ENCODE assay signal across 8 cellular contexts in genomic region chr11:123741159-123741951, GRCh38. TPM values are rescaled to one million over a fixed set of nuclear protein-coding genes. Genes with fewer than 3 reads are reported as not detected.
DNase-seq lines count a peak whose midpoint lies in the region; ATAC-seq and TF ChIP-seq lines count a peak whose summit lies in the region.

Gene ZNF202, minus strand, starts transcription at chr11:123741660. Its CDS starts 10,772 bp downstream, at chr11:123730888.

- peaks cover 27 to 55% (median 37%) of the 10 kb centered on the region in 4 donors for H3K4me1 Mint-ChIP-seq in CD4-positive, alpha-beta memory T cell
- H3K4me1 Mint-ChIP-seq in dendritic cell treated with granulocyte-macrophage colony-stimulating factor and Interleukin-4, amounts not matched to agents 40 ng/mL and 50 ng/mL, for 4 days (ENCODE audit: low read depth), result peaks cover 21% of the 10 kb centered on the region

- H3K4me1 ChIP-seq in CD4-positive, alpha-beta memory T cell (ENCODE audit: insufficient read depth, low read length), result peaks cover 27% of the 10 kb centered on the region
- peaks cover 0 to 18% (median 12%) of the 10 kb centered on the region in 4 donors for H3K4me1 ChIP-seq in liver (ENCODE audit: control insufficient read depth in 4 of 4, insufficient read depth in 4 of 4, low read length in 3 of 4)

- peaks cover 4 to 41% of the 10 kb centered on the region in 2 donors for H3K36me3 Mint-ChIP-seq in CD4-positive, alpha-beta memory T cell
- peaks cover 35% of the 10 kb centered on the region for H3K36me3 Mint-ChIP-seq in dendritic cell treated with granulocyte-macrophage colony-stimulating factor and Interleukin-4, amounts not matched to agents 40 ng/mL and 50 ng/mL, for 4 days (ENCODE audit: low read depth)

- under 1% methylated on average over 65 of the region's 65 CpGs for WGBS in liver

- H3K27ac Mint-ChIP-seq in CD4-positive, alpha-beta memory T cell, result peak within 1 kb of the TSS; percentile 81 to 98 (median 96)
- peak within 1 kb of the TSS; percentile 77 for H3K27ac Mint-ChIP-seq in dendritic cell treated with granulocyte-macrophage colony-stimulating factor and Interleukin-4, amounts not matched to agents 40 ng/mL and 50 ng/mL, for 4 days

- peak within 1 kb of the TSS; percentile 71 to 83 for H3K9ac ChIP-seq in liver (ENCODE audit: low read depth in 1 of 2, low read length in 2 of 2)

- TF ChIP-seq CTCF in liver (IDR thresholded peaks at IDR 0.05; ENCODE audit: low read depth, low read length, missing input control), result peak; percentile 15

- H3K27ac ChIP-seq in CD4-positive, alpha-beta memory T cell (ENCODE audit: low read depth, low read length), result peak within 1 kb of the TSS; percentile 69
- peak within 1 kb of the TSS; percentile 70 to 78 for H3K27ac ChIP-seq in liver (ENCODE audit: low read depth in 1 of 2, low read length in 2 of 2)

- H3K36me3 ChIP-seq in CD4-positive, alpha-beta memory T cell (ENCODE audit: insufficient read depth, low read length), result no peaks in the 10 kb centered on the region
- peaks cover 0 to 4% (median under 1%) of the 10 kb centered on the region in 4 donors for H3K36me3 ChIP-seq in liver (ENCODE audit: control insufficient read depth in 4 of 4, insufficient read depth in 3 of 4, low read depth in 1 of 4, low read length in 3 of 4)

- CTCF ChIA-PET in CD4-positive, alpha-beta memory T cell (lab: Charles Lee; ENCODE audit: partially characterized antibody), result interaction anchor here (1.0 kb wide), 1 partner anchor 1401 kb away, joined by 3 read pairs; no protein-coding TSS in a partner anchor

- peak within 1 kb of the TSS; percentile 91 to 99 (median 98) for H3K4me3 Mint-ChIP-seq in CD4-positive, alpha-beta memory T cell
- peak within 1 kb of the TSS; percentile 97 for H3K4me3 Mint-ChIP-seq in dendritic cell treated with granulocyte-macrophage colony-stimulating factor and Interleukin-4, amounts not matched to agents 40 ng/mL and 50 ng/mL, for 4 days

- H3K27me3 Mint-ChIP-seq in CD4-positive, alpha-beta memory T cell, result peaks cover 0 to 3% of the 10 kb centered on the region in 2 donors
- peaks cover 11% of the 10 kb centered on the region for H3K27me3 Mint-ChIP-seq in dendritic cell treated with granulocyte-macrophage colony-stimulating factor and Interleukin-4, amounts not matched to agents 40 ng/mL and 50 ng/mL, for 4 days

- no peaks in the 10 kb centered on the region for H3K27me3 ChIP-seq in CD4-positive, alpha-beta memory T cell (ENCODE audit: insufficient read depth, low read length)
- H3K27me3 ChIP-seq in liver (ENCODE audit: control insufficient read depth in 4 of 4, insufficient read depth in 4 of 4, low read length in 3 of 4), result no peaks in the 10 kb centered on the region

- H3K9me3 Mint-ChIP-seq in CD4-positive, alpha-beta memory T cell, result no peaks in the 10 kb centered on the region
- H3K9me3 Mint-ChIP-seq in dendritic cell treated with granulocyte-macrophage colony-stimulating factor and Interleukin-4, amounts not matched to agents 40 ng/mL and 50 ng/mL, for 4 days, result no peaks in the 10 kb centered on the region

- peak; percentile 4 to 40 for TF ChIP-seq RAD21 in liver (IDR thresholded peaks at IDR 0.05)

- intact Hi-C loops in CD4-positive, alpha-beta memory T cell (cut with micrococcal nuclease), result loop anchor here (5.0 to 10.0 kb wide), 2 partner anchors 373 to 1211 kb away; partner anchors contain the start of genes CCDC15 and VWA5A
- intact Hi-C loops in dendritic cell treated with granulocyte-macrophage colony-stimulating factor and Interleukin-4, amounts not matched to agents 40 ng/mL and 50 ng/mL, for 4 days (cut with micrococcal nuclease), result loop anchor here (10.0 kb wide), 1 partner anchor 323 kb away; no protein-coding TSS in a partner anchor

- ATAC-seq in GM19438 (IDR thresholded peaks at IDR 0.05; ENCODE audit: low read depth, unreplicated experiment), result peak; percentile 97
- peak; percentile 99 for ATAC-seq in HG03571 (IDR thresholded peaks at IDR 0.05; ENCODE audit: unreplicated experiment)

- no peaks in the 10 kb centered on the region for H3K9me3 ChIP-seq in CD4-positive, alpha-beta memory T cell (ENCODE audit: control insufficient read depth in 1 of 2, low read length in 2 of 2)
- no peaks in the 10 kb centered on the region for H3K9me3 ChIP-seq in liver (ENCODE audit: control insufficient read depth in 4 of 4, low read length in 3 of 4)

- DNase-seq in CD4-positive, alpha-beta memory T cell, result peak; percentile 89 to 91 (median 89)
- peak; percentile 90 for DNase-seq in NCI-H774 (lab: John Stamatoyannopoulos, UW)
- DNase-seq in activated CD4-positive, alpha-beta T cell treated with anti-CD3 and anti-CD28 coated beads, Interleukin-2, amount 50 U/mL, for 4 hours, result peak; percentile 88
- peak; percentile 92 for DNase-seq in stimulated activated CD4-positive, alpha-beta T cell treated with anti-CD3 and anti-CD28 coated beads, Interleukin-4, amount 100 ng/mL, for 1 hour

- H3K4me3 ChIP-seq in CD4-positive, alpha-beta memory T cell (ENCODE audit: low read length in 2 of 2), result peak within 1 kb of the TSS; percentile 70 to 80
- H3K4me3 ChIP-seq in liver (ENCODE audit: low read depth in 1 of 3, low read length in 3 of 3), result peak within 1 kb of the TSS; percentile 89 to 98 (median 95)

- POLR2A ChIA-PET in CD4-positive, alpha-beta memory T cell (lab: Charles Lee; ENCODE audit: partially characterized antibody), result no interaction called here

TF ChIP-seq in liver, 16 proteins besides CTCF, POLR2A, EP300 and RAD21:
- TF ChIP-seq TAF1 (conservative IDR thresholded peaks at IDR 0.05) (no peak), FOXA2 (IDR thresholded peaks at IDR 0.05) (no peak), GABPA (IDR thresholded peaks at IDR 0.05 in 1 of 2, conservative IDR thresholded peaks at IDR 0.05 in 1 of 2) (peak; percentile 88 to 96), YY1 (IDR thresholded peaks at IDR 0.05) (peak; percentile 33), MAX (IDR thresholded peaks at IDR 0.05) (peak; percentile 63), HNF4A (conservative IDR thresholded peaks at IDR 0.05) (no peak), REST (IDR thresholded peaks at IDR 0.05) (no peak), RXRA (IDR thresholded peaks at IDR 0.05) (peak in 1 of 2 donors; percentile 2), SP1 (IDR thresholded peaks at IDR 0.05) (peak; percentile 13)

RNA-seq across cellular contexts. Expression of gene ZNF202, which starts in this region (rescaled TPM):
- 10 to 100 TPM; 17.4 to 21.6 TPM for total RNA-seq in CD4-positive, alpha-beta memory T cell
- polyA plus RNA-seq in CD4-positive, alpha-beta memory T cell, result 1 to 10 TPM; 1.9 to 8.5 TPM
- total RNA-seq in liver, result 1 to 10 TPM; 4.6 to 5.1 TPM
- 1 to 10 TPM; 1.2 to 2.0 TPM for polyA plus RNA-seq in liver

Comparison
In these comparisons a context has a peak if more than half of its experiments do, and no peak if none do; other contexts are left out.
1. Peak in every context shown above with its lines: DNase-seq, ATAC-seq, H3K4me3 ChIP-seq and H3K27ac ChIP-seq.